1 cellular context compared by ENCODE assay signal in genomic region chr12:57519758-57520007, GRCh38.
A peak's percentile ranks its signal among the peaks of the same experiment; 100 is the strongest.
TF ChIP-seq lines count a peak whose summit lies in the region.

No MANE protein-coding gene starts in this region.

TF ChIP-seq in SK-N-SH, 30 proteins besides CTCF, POLR2A, EP300 and RAD21:
- TF ChIP-seq FOXM1 (IDR thresholded peaks at IDR 0.05; ENCODE audit: low read depth): no peak
- peak; percentile 67; the same call in 1 of the 2 replicates for TF ChIP-seq MXI1 (IDR thresholded peaks at IDR 0.05; ENCODE audit: low read depth, low read length)
- no peak for TF ChIP-seq CHD2 (IDR thresholded peaks at IDR 0.05; ENCODE audit: low read length, partially characterized antibody)
- TF ChIP-seq TCF12 (IDR thresholded peaks at IDR 0.05): no peak
